ENCODE assay signal across 8 cellular contexts in the genomic region with DNA sequence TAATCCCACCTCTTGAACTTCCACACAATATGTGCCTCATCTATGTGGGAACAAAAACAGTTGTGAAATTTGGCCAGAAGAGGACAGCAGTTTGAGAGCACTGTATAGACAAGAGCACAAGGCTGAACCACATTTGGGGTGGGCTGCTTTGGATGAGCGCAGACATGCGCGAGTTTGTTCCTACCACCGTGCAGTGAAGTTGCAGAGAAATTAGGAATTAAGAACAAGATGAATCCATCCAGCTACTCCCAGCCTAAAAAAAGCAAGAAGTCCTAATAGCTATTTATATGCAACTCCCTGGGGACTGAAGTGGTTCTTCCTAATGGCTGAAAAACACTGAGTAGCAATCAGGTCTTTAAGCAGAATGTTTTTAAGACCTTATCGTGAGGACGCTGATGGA. TPM values are rescaled to one million over a fixed set of nuclear protein-coding genes. Genes with fewer than 3 reads are reported as not detected.
A peak's percentile ranks its signal among the peaks of the same experiment; 100 is the strongest.
DNase-seq lines count a peak whose midpoint lies in the region; ATAC-seq, FAIRE-seq and TF ChIP-seq lines count a peak whose summit lies in the region.

No MANE protein-coding gene starts in this region.

- H3K4me1 Mint-ChIP-seq in CD14-positive monocyte, result peaks cover 43% of the 10 kb centered on the region

- no TSS peak for BruUV-seq in GM12878 (replicated peaks; lab: Mats Ljungman, UMichigan)

- H3K9me3 Mint-ChIP-seq in CD14-positive monocyte, result peaks cover 0 to 4% (median 0%) of the 10 kb centered on the region in 7 donors

- RAD21 ChIA-PET in GM12878 (lab: Charles Lee; ENCODE audit: unreplicated experiment), result interaction anchor here (0.9 to 2.8 kb wide), 4 partner anchors 31 to 79 kb away, joined by 3 to 10 read pairs (median 4); no protein-coding TSS in a partner anchor

- no peak overlapping the region for H2AFZ ChIP-seq in GM12878 (ENCODE audit: control insufficient read depth, low read depth, low read length)

- no peak for TF ChIP-seq POLR2A in GM12878 (IDR thresholded peaks at IDR 0.05; ENCODE audit: low read depth, low read length)

- peak overlapping the region in 5 of 7 donors; percentile 57 to 88 (median 76) for H3K27ac Mint-ChIP-seq in CD14-positive monocyte

- in situ Hi-C loops in GM12878 (cut with MboI), result loop anchor here (25.0 kb wide), 1 partner anchor 163 kb away; a partner anchor contains a TSS
- in situ Hi-C loops in GM13977 (cut with MboI; ENCODE audit: low pct_unique_long_range_greater_than_20kb, low sequenced_read_pairs, unreplicated experiment), result loop anchor here (25.0 kb wide), 1 partner anchor 163 kb away; a partner anchor contains a TSS

- TF ChIP-seq EP300 in GM12878 (IDR thresholded peaks at IDR 0.05; ENCODE audit: borderline replicate concordance in 1 of 2, control insufficient read depth in 1 of 2, low read depth in 2 of 2, low read length in 2 of 2), result no peak

- no peaks in the 10 kb centered on the region for H3K4me1 ChIP-seq in GM12878 (ENCODE audit: control insufficient read depth, insufficient read depth, low read length)
- no peaks in the 10 kb centered on the region for H3K4me1 ChIP-seq in mucosa of rectum (ENCODE audit: control insufficient read depth in 2 of 2, insufficient read depth in 2 of 2, low read length in 2 of 2)

- no peaks in the 10 kb centered on the region for H3K36me3 Mint-ChIP-seq in CD14-positive monocyte

- no peaks in the 10 kb centered on the region for H3K9me3 ChIP-seq in GM12878 (replicated peaks; ENCODE audit: control insufficient read depth, insufficient read depth, low read length)
- H3K9me3 ChIP-seq in mucosa of rectum (ENCODE audit: control insufficient read depth in 2 of 2, low read length in 2 of 2), result no peaks in the 10 kb centered on the region

- no peaks in the 10 kb centered on the region for H4K20me1 ChIP-seq in GM12878 (ENCODE audit: control insufficient read depth, insufficient read depth)

- no peak for TF ChIP-seq CTCF in CD14-positive monocyte (IDR thresholded peaks at IDR 0.05)
- no peak for TF ChIP-seq CTCF in GM12878 (IDR thresholded peaks at IDR 0.05 in 2 of 3, conservative IDR thresholded peaks at IDR 0.05 in 1 of 3; ENCODE audit: control insufficient read depth in 2 of 3, extremely low read depth in 1 of 3, insufficient read depth in 1 of 3, low read depth in 3 of 3, low read length in 3 of 3)
- no peak for TF ChIP-seq CTCF in GM13977 (IDR thresholded peaks at IDR 0.05; ENCODE audit: extremely low read depth, insufficient read depth, missing control alignments)

- H3K36me3 ChIP-seq in GM12878 (ENCODE audit: control insufficient read depth in 2 of 2, insufficient read depth in 2 of 2, low read length in 1 of 2), result no peaks in the 10 kb centered on the region
- no peaks in the 10 kb centered on the region for H3K36me3 ChIP-seq in mucosa of rectum (ENCODE audit: control insufficient read depth in 2 of 2, insufficient read depth in 2 of 2, low read length in 2 of 2)

- POLR2A ChIA-PET in GM12878 (lab: Charles Lee), result no interaction called here

- peak overlapping the region; percentile 57; the same call in 1 of the 2 replicates for H3K4me2 ChIP-seq in GM12878 (ENCODE audit: control insufficient read depth, insufficient read depth)

- peak overlapping the region; percentile 81 to 90 for H3K4me3 Mint-ChIP-seq in CD14-positive monocyte

- SMC1A ChIA-PET in GM12878 (lab: Charles Lee; ENCODE audit: uncharacterized antibody, unreplicated experiment), result interaction anchor here (0.9 to 1.3 kb wide), 4 partner anchors 10 to 90 kb away, joined by 3 read pairs; no protein-coding TSS in a partner anchor

- H3K4me3 ChIP-seq in Jurkat, Clone E6-1 (ENCODE audit: low read length), result peak overlapping the region; percentile 57
- H3K4me3 ChIP-seq in GM12878, result peak overlapping the region; percentile 45; the same call in 1 of the 2 replicates
- H3K4me3 ChIP-seq in mucosa of rectum (ENCODE audit: low read length in 2 of 2), result peak overlapping the region; percentile 44 to 66

- peaks cover 0 to 3% (median 0%) of the 10 kb centered on the region in 3 donors for H3K27me3 Mint-ChIP-seq in CD14-positive monocyte (ENCODE audit: low read depth in 3 of 3)

- H3K9ac ChIP-seq in GM12878 (ENCODE audit: control insufficient read depth, insufficient read depth, low read length), result no peak overlapping the region
- H3K9ac ChIP-seq in mucosa of rectum (ENCODE audit: low read depth in 1 of 2, low read length in 2 of 2), result peak overlapping the region; percentile 1 to 41

- no peaks in the 10 kb centered on the region for H3K79me2 ChIP-seq in GM12878 (ENCODE audit: control insufficient read depth, insufficient read depth, low read length)

- WGBS in GM12878 (ENCODE audit: insufficient coverage, insufficient replicate concordance, low lambda C conversion rate, missing lambda C conversion rate), result 59% methylated on average over 6 of the region's 6 CpGs

- DNase-seq in CD14-positive monocyte (ENCODE audit: low spot score) (no peak), GM12878 (ENCODE audit: low read depth, low spot score) (no peak), GM13977 (ENCODE audit: low spot score) (no peak), middle frontal gyrus (ENCODE audit: extremely low spot score, low spot score) (no peak)
- DNase-seq in Jurkat, Clone E6-1 (ENCODE audit: low read depth, low spot score), result no peak

- FAIRE-seq in GM12878 (lab: Jason Lieb, UNC), result no peak

- no peak overlapping the region for H3K27ac ChIP-seq in GM12878 (ENCODE audit: control insufficient read depth, insufficient read depth)
- H3K27ac ChIP-seq in mucosa of rectum (ENCODE audit: low read depth in 2 of 2, low read length in 2 of 2), result peak overlapping the region; percentile 48 to 79

- CTCF ChIA-PET in GM12878 (lab: Yijun Ruan, JAX), result interaction anchor here (1.0 to 3.9 kb wide), 16 partner anchors 8 to 151 kb away, joined by 3 to 28 read pairs (median 3); a partner anchor contains a TSS

- H3K27me3 ChIP-seq in GM12878 (replicated peaks in 1 of 2; ENCODE audit: control insufficient read depth in 2 of 2, insufficient read depth in 2 of 2, low read length in 1 of 2) (no peaks in the 10 kb centered on the region), mucosa of rectum (ENCODE audit: control insufficient read depth in 2 of 2, insufficient read depth in 2 of 2, low read length in 2 of 2) (peaks cover 7 to 23% of the 10 kb centered on the region in 2 donors)

- ATAC-seq in GM12878 (no peak), GM19351 (IDR thresholded peaks at IDR 0.05; ENCODE audit: unreplicated experiment) (no peak), HG02623 (IDR thresholded peaks at IDR 0.05; ENCODE audit: unreplicated experiment) (no peak)

- no peak for TF ChIP-seq RAD21 in GM12878 (IDR thresholded peaks at IDR 0.05; ENCODE audit: insufficient read depth, low read depth, low read length)

- intact Hi-C loops in CD14-positive monocyte (cut with micrococcal nuclease), result loop anchor here (5.0 kb wide), 2 partner anchors 33 to 38 kb away; no protein-coding TSS in a partner anchor
- intact Hi-C loops in GM12878 (cut with micrococcal nuclease; ENCODE audit: unreplicated experiment), result loop anchor here (2.0 kb wide), 1 partner anchor 91 kb away; no protein-coding TSS in a partner anchor

RNA-seq across cellular contexts. Expression of a gene that starts 1.0 kb away (rescaled TPM):
- polyA plus RNA-seq in CD14-positive monocyte (1 to 10 TPM; 6.2 to 9.5 TPM), GM12878 (2011; rRNA removed) (0.14 and 0.23 TPM in 2 replicates), GM12878 (2014; fragmentation: Illumina TruSeq; extraction: Trizol) (0.93 and 1.0 TPM in 2 replicates), GM12878 (2014; fragmentation: Nextera tagmentation; extraction: Ambion mirVana) (under 1 TPM; 0.29 to 0.69 TPM), GM12878 (2014; rRNA removed) (0.66 and 1.4 TPM in 2 replicates), GM12878 (2016; fragmentation: Nextera tagmentation; extraction: Ambion mirVana) (under 1 TPM; 0.10 to 0.86 TPM)
- 2.8 TPM for polyA plus RNA-seq in Jurkat, Clone E6-1 (2012; ENCODE audit: insufficient read depth, insufficient read length)
- 3.5 and 3.7 TPM in 2 replicates for total RNA-seq in GM12878 (2013; cell fraction: nucleolus; rRNA removed)
- total RNA-seq in GM12878 (2014; rRNA removed) (0.85 and 1.3 TPM in 2 replicates), GM12878 (2014; rRNA removed; fragmentation: Illumina TruSeq; extraction: Trizol) (0.88 and 0.89 TPM in 2 replicates), GM12878 (2021) (0.96 and 2.0 TPM in 2 replicates)
- polyA plus RNA-seq in GM12878 (2011; ENCODE audit: low read depth), result 0.87 TPM
- polyA plus RNA-seq in GM12878 (2011; cell fraction: cytosol; rRNA removed), result 0.07 and 0.10 TPM in 2 replicates
- polyA plus RNA-seq in GM12878 (2011; cell fraction: nucleus; rRNA removed), result 0.48 and 0.64 TPM in 2 replicates
- 0.87 and 1.5 TPM in 2 replicates for polyA plus RNA-seq in GM12878 (2012)
- 0.15 and 0.46 TPM in 2 replicates for polyA minus RNA-seq in GM12878 (2011; rRNA and poly(A)+ RNA removed)
- not detected in 2 replicates for polyA minus RNA-seq in GM12878 (2011; cell fraction: cytosol; rRNA and poly(A)+ RNA removed)
- 0.10 and 0.12 TPM in 2 replicates for polyA minus RNA-seq in GM12878 (2011; cell fraction: nucleus; rRNA and poly(A)+ RNA removed)

RNA-seq across cellular contexts. Expression of a gene that starts 12.8 kb away (rescaled TPM):
- polyA plus RNA-seq in CD14-positive monocyte, result 10 to 100 TPM; 14.1 to 17.0 TPM
- 153 TPM for polyA plus RNA-seq in Jurkat, Clone E6-1 (2012; ENCODE audit: insufficient read depth, insufficient read length)
- total RNA-seq in GM12878 (2013; cell fraction: nucleolus; rRNA removed), result 116 and 131 TPM in 2 replicates
- 70.1 and 78.1 TPM in 2 replicates for total RNA-seq in GM12878 (2014; rRNA removed)
- total RNA-seq in GM12878 (2014; rRNA removed; fragmentation: Illumina TruSeq; extraction: Trizol), result 112 and 121 TPM in 2 replicates
- total RNA-seq in GM12878 (2021), result 111 TPM in 2 replicates
- polyA plus RNA-seq in GM12878 (2011; ENCODE audit: low read depth), result 61.9 TPM
- 102 and 112 TPM in 2 replicates for polyA plus RNA-seq in GM12878 (2011; rRNA removed)
- polyA plus RNA-seq in GM12878 (2011; cell fraction: cytosol; rRNA removed), result 59.9 and 65.0 TPM in 2 replicates
- 122 and 138 TPM in 2 replicates for polyA plus RNA-seq in GM12878 (2011; cell fraction: nucleus; rRNA removed)
- polyA plus RNA-seq in GM12878 (2012), result 64.3 and 69.0 TPM in 2 replicates
- polyA plus RNA-seq in GM12878 (2014; fragmentation: Illumina TruSeq; extraction: Trizol), result 142 and 145 TPM in 2 replicates
- 100 to 1,000 TPM; 106 to 159 TPM for polyA plus RNA-seq in GM12878 (2014; fragmentation: Nextera tagmentation; extraction: Ambion mirVana)
- polyA plus RNA-seq in GM12878 (2014; rRNA removed), result 89.5 and 93.2 TPM in 2 replicates
- 100 to 1,000 TPM; 135 to 136 TPM for polyA plus RNA-seq in GM12878 (2016; fragmentation: Nextera tagmentation; extraction: Ambion mirVana)
- polyA minus RNA-seq in GM12878 (2011; rRNA and poly(A)+ RNA removed), result 72.8 and 92.0 TPM in 2 replicates
- 16.8 and 40.1 TPM in 2 replicates for polyA minus RNA-seq in GM12878 (2011; cell fraction: cytosol; rRNA and poly(A)+ RNA removed)
- 51.6 and 71.2 TPM in 2 replicates for polyA minus RNA-seq in GM12878 (2011; cell fraction: nucleus; rRNA and poly(A)+ RNA removed)

RNA-seq across cellular contexts. Expression of a gene that starts 55.4 kb away (rescaled TPM):
- 100 to 1,000 TPM; 120 to 135 TPM for polyA plus RNA-seq in CD14-positive monocyte
- polyA plus RNA-seq in Jurkat, Clone E6-1 (2012; ENCODE audit: insufficient read depth, insufficient read length), result 49.8 TPM
- total RNA-seq in GM12878 (2013; cell fraction: nucleolus; rRNA removed), result 12.0 and 14.9 TPM in 2 replicates
- total RNA-seq in GM12878 (2014; rRNA removed), result 16.9 TPM in 2 replicates
- 13.6 and 14.2 TPM in 2 replicates for total RNA-seq in GM12878 (2014; rRNA removed; fragmentation: Illumina TruSeq; extraction: Trizol)
- 15.7 and 19.6 TPM in 2 replicates for total RNA-seq in GM12878 (2021)
- polyA plus RNA-seq in GM12878 (2011; ENCODE audit: low read depth), result 10.1 TPM
- polyA plus RNA-seq in GM12878 (2011; rRNA removed), result 1.9 and 2.2 TPM in 2 replicates
- 2.1 and 2.3 TPM in 2 replicates for polyA plus RNA-seq in GM12878 (2011; cell fraction: cytosol; rRNA removed)
- 3.0 and 4.6 TPM in 2 replicates for polyA plus RNA-seq in GM12878 (2011; cell fraction: nucleus; rRNA removed)
- 13.0 and 13.3 TPM in 2 replicates for polyA plus RNA-seq in GM12878 (2012)
- polyA plus RNA-seq in GM12878 (2014; fragmentation: Illumina TruSeq; extraction: Trizol), result 19.8 and 20.1 TPM in 2 replicates
- 10 to 100 TPM; 11.9 to 17.9 TPM for polyA plus RNA-seq in GM12878 (2014; fragmentation: Nextera tagmentation; extraction: Ambion mirVana)
- 16.2 and 18.2 TPM in 2 replicates for polyA plus RNA-seq in GM12878 (2014; rRNA removed)
- 10 to 100 TPM; 11.1 to 13.9 TPM for polyA plus RNA-seq in GM12878 (2016; fragmentation: Nextera tagmentation; extraction: Ambion mirVana)
- polyA minus RNA-seq in GM12878 (2011; rRNA and poly(A)+ RNA removed), result 1.9 and 2.0 TPM in 2 replicates
- polyA minus RNA-seq in GM12878 (2011; cell fraction: cytosol; rRNA and poly(A)+ RNA removed), result 4.9 TPM in 1 of 2 replicates, not detected in the other
- 0.48 and 1.2 TPM in 2 replicates for polyA minus RNA-seq in GM12878 (2011; cell fraction: nucleus; rRNA and poly(A)+ RNA removed)

Comparison
In these comparisons a context has a peak if more than half of its experiments do, and no peak if none do; other contexts are left out.
1. RNA of a gene that starts 55.4 kb away (polyA plus RNA-seq): 120 to 135 TPM in CD14-positive monocyte; 1.9 to 20.1 TPM in GM12878; every median in the first group is over 4 times any median in the second.
2. Peak in every context shown above with its lines, with median percentiles within 50 percentile points of each other: H3K4me3 ChIP-seq.